ENCODE assay signal across 18 cellular contexts in genomic region chr20:43936371-43936770, GRCh38. TPM values are rescaled to one million over a fixed set of nuclear protein-coding genes. Genes with fewer than 3 reads are reported as not detected.
DNase-seq lines count a peak whose midpoint lies in the region; ATAC-seq, FAIRE-seq and TF ChIP-seq lines count a peak whose summit lies in the region.
"Had no signal": no experiment of that assay in that cellular context is flagged by ENCODE, and none has a peak within 500 bp of the region (broad histone marks: within the 10 kb centered on the region; RNA-seq: fewer than 3 reads in every experiment).

No MANE protein-coding gene starts in this region.

- no peak overlapping the region for H2AK5ac ChIP-seq in H9 (ENCODE audit: insufficient read length, low read length)

- no peak overlapping the region for H4K5ac ChIP-seq in H9 (ENCODE audit: insufficient read length, low read depth, low read length)

- H4K20me1 ChIP-seq in H9 (ENCODE audit: control insufficient read depth, insufficient read depth, insufficient read length), result no peaks in the 10 kb centered on the region

- no peak overlapping the region for H4K91ac ChIP-seq in H9 (ENCODE audit: insufficient read length, low read depth, low read length)

- no peak overlapping the region for H3K4ac ChIP-seq in H9 (ENCODE audit: low read depth, low read length)

- no peak for FAIRE-seq in A549 (lab: Jason Lieb, UNC)
- FAIRE-seq: K562 had no signal

- TF ChIP-seq POLR2A in A549 (IDR thresholded peaks at IDR 0.05; ENCODE audit: low read length), result no peak

- H3K9me3 ChIP-seq in A549, result no peaks in the 10 kb centered on the region
- H3K9me3 ChIP-seq in H9 (ENCODE audit: control insufficient read depth, low read depth, low read length), result no peaks in the 10 kb centered on the region
- no peaks in the 10 kb centered on the region for H3K9me3 ChIP-seq in RWPE2 (ENCODE audit: severe bottlenecking)
- H3K9me3 ChIP-seq: ascending aorta, gastroesophageal sphincter, right atrium auricular region had no signal

- POLR2A ChIA-PET in A549 (lab: Yijun Ruan, JAX), result no interaction called here

- no peak overlapping the region; the same call in 1 of the 2 replicates for H3K14ac ChIP-seq in H9 (ENCODE audit: insufficient read depth, low read length)

- no peak overlapping the region for H2BK15ac ChIP-seq in H9 (ENCODE audit: low read depth, low read length)

- no peaks in the 10 kb centered on the region for H3K36me3 Mint-ChIP-seq in H9 (ENCODE audit: insufficient read depth in 1 of 3, low read depth in 3 of 3)

- 56% methylated on average over 1 of the region's 2 CpGs for WGBS in A549 (ENCODE audit: missing lambda C conversion rate)
- no CpG with 5 or more reads among the region's 2 CpGs for WGBS in H9 (ENCODE audit: extremely low coverage, insufficient read length, low lambda C conversion rate)

- H3K4me3 Mint-ChIP-seq in H9, result no peak overlapping the region
- H3K4me3 Mint-ChIP-seq: endodermal cell had no signal

- TF ChIP-seq RAD21 in A549 (conservative IDR thresholded peaks at IDR 0.05 in 1 of 2, IDR thresholded peaks at IDR 0.05 in 1 of 2), result no peak

- H3K27me3 Mint-ChIP-seq in H9 (ENCODE audit: low read depth), result no peaks in the 10 kb centered on the region; the same call in 1 of the 2 replicates

- no peak overlapping the region for H3K4me2 ChIP-seq in A549
- H3K4me2 ChIP-seq in H9 (ENCODE audit: insufficient read depth, insufficient read length, low read length), result no peak overlapping the region

- TF ChIP-seq CTCF in A549 (IDR thresholded peaks at IDR 0.05) (no peak), H9 (conservative IDR thresholded peaks at IDR 0.05) (no peak), RWPE2 (IDR thresholded peaks at IDR 0.05; ENCODE audit: poor library complexity, severe bottlenecking) (no peak), fibroblast of pulmonary artery (IDR thresholded peaks at IDR 0.05; ENCODE audit: low read length, missing control alignments) (no peak)

- H3K79me2 ChIP-seq in H9 (ENCODE audit: insufficient read depth, low read length), result no peaks in the 10 kb centered on the region

- H3K9ac ChIP-seq in H9 (ENCODE audit: extremely low read depth, insufficient read length, low read length), result no peak overlapping the region

- no peak overlapping the region for H4K8ac ChIP-seq in H9 (replicated peaks; ENCODE audit: insufficient read length, low read depth, low read length)

- H2BK120ac ChIP-seq in H9 (ENCODE audit: low read depth, low read length, poor library complexity, severe bottlenecking), result no peak overlapping the region

- no peak for DNase-seq in A549 (ENCODE audit: low read depth in 1 of 2, low spot score in 1 of 2)
- DNase-seq in H9, result no peak
- DNase-seq in RWPE2 (ENCODE audit: low spot score), result peak; percentile 79
- peak; percentile 49 for DNase-seq in fibroblast of pulmonary artery (ENCODE audit: low read depth)
- DNase-seq in OCI-M2 (lab: John Stamatoyannopoulos, UW; ENCODE audit: unreplicated experiment), result no peak
- no peak for DNase-seq in stimulated activated CD4-positive, alpha-beta T cell treated with anti-CD3 and anti-CD28 coated beads, Interleukin-4, amount 100 ng/mL, for 4 hours
- DNase-seq: activated CD4-positive, alpha-beta T cell treated with anti-CD3 and anti-CD28 coated beads, Interleukin-2, amount 50 U/mL, for 1 hour; activated naive CD4-positive, alpha-beta T cell treated with Interleukin-2 at 50 U/mL for 16 hours; endodermal cell; NCI-H1436; NCI-H226 had no signal

- no peak overlapping the region for H2BK5ac ChIP-seq in H9 (ENCODE audit: insufficient read length, low read length)

- H2AFZ ChIP-seq in H9 (ENCODE audit: low read length), result no peak overlapping the region

- peak overlapping the region; percentile 85 to 90; a peak in 4 of 6 replicates for H3K27ac ChIP-seq in A549
- H3K27ac ChIP-seq in H9 (ENCODE audit: insufficient read length, low read depth, low read length), result no peak overlapping the region
- H3K27ac ChIP-seq in RWPE2 (ENCODE audit: poor library complexity, severe bottlenecking), result no peak overlapping the region
- H3K27ac ChIP-seq: ascending aorta, gastroesophageal sphincter, right atrium auricular region had no signal

- H3K9me3 Mint-ChIP-seq in H9, result no peaks in the 10 kb centered on the region; a peak in 1 of 5 replicates
- H3K9me3 Mint-ChIP-seq: endodermal cell had no signal

- H3T11ph ChIP-seq in H9 (ENCODE audit: low read length), result no peak overlapping the region

- no peak for TF ChIP-seq EP300 in A549 (IDR thresholded peaks at IDR 0.05)

- H3K4me1 Mint-ChIP-seq in H9, result peaks cover 19 to 22% of the 10 kb centered on the region in 2 experiments

- H3K23me2 ChIP-seq in H9 (ENCODE audit: insufficient read length, low read depth, low read length, poor library complexity, severe bottlenecking), result no peaks in the 10 kb centered on the region

- H3K23ac ChIP-seq in H9 (ENCODE audit: insufficient read length, low read depth, low read length), result no peak overlapping the region

- no peak overlapping the region for H3K18ac ChIP-seq in H9 (ENCODE audit: insufficient read length, low read depth, low read length)

- peaks cover 48% of the 10 kb centered on the region for H3K4me1 ChIP-seq in A549
- no peaks in the 10 kb centered on the region for H3K4me1 ChIP-seq in H9 (ENCODE audit: insufficient read depth, low read length)
- peaks cover 37% of the 10 kb centered on the region for H3K4me1 ChIP-seq in RWPE2 (ENCODE audit: insufficient read depth, poor library complexity, severe bottlenecking)

- H3K27ac Mint-ChIP-seq in H9, result peak overlapping the region in 2 of 3 experiments; percentile 52 to 77; a peak in 1 of 7 replicates
- H3K27ac Mint-ChIP-seq: endodermal cell had no signal

- no peaks in the 10 kb centered on the region for H3K79me1 ChIP-seq in H9 (ENCODE audit: insufficient read depth, low read depth, low read length, poor library complexity, severe bottlenecking)

- no peak overlapping the region for H2BK20ac ChIP-seq in H9 (ENCODE audit: low read depth, low read length, poor library complexity, severe bottlenecking)

- no peak overlapping the region for H2BK12ac ChIP-seq in H9 (ENCODE audit: insufficient read length, low read depth, low read length)

- H3K56ac ChIP-seq in H9 (ENCODE audit: insufficient read length, low read depth, low read length), result no peak overlapping the region

- CTCF ChIA-PET in A549 (lab: Yijun Ruan, JAX), result interaction anchor here (1.1 to 2.8 kb wide), 4 partner anchors 16 to 187 kb away, joined by 3 to 10 read pairs (median 5); no protein-coding TSS in a partner anchor

- H3K4me3 ChIP-seq in A549 (no peak overlapping the region), RWPE2 (ENCODE audit: severe bottlenecking) (no peak overlapping the region), fibroblast of pulmonary artery (replicated peaks; ENCODE audit: low read depth, low read length) (no peak overlapping the region)
- H3K4me3 ChIP-seq: gastroesophageal sphincter, K562, right atrium auricular region had no signal

- no peaks in the 10 kb centered on the region for H3K27me3 ChIP-seq in H9 (ENCODE audit: insufficient read depth, low read length)
- H3K27me3 ChIP-seq in RWPE2 (ENCODE audit: insufficient read depth, poor library complexity, severe bottlenecking), result no peaks in the 10 kb centered on the region
- H3K27me3 ChIP-seq: ascending aorta, gastroesophageal sphincter, right atrium auricular region had no signal

- ATAC-seq in A549, result no peak
- no peak for ATAC-seq in RWPE2 (ENCODE audit: low read depth)
- no peak for ATAC-seq in GM19455 (IDR thresholded peaks at IDR 0.05; ENCODE audit: unreplicated experiment)
- no peak for ATAC-seq in HG02763 (IDR thresholded peaks at IDR 0.05; ENCODE audit: unreplicated experiment)
- ATAC-seq: gastroesophageal sphincter, K562, left lobe of liver had no signal

- H3K36me3 ChIP-seq in RWPE2 (ENCODE audit: low read depth), result no peaks in the 10 kb centered on the region
- H3K36me3 ChIP-seq: ascending aorta, gastroesophageal sphincter, right atrium auricular region had no signal

TF ChIP-seq in A549, 52 proteins besides CTCF, POLR2A, EP300 and RAD21 (continues in another document):
- TF ChIP-seq TFCP2L1 (CRISPR knock-in tag; IDR thresholded peaks at IDR 0.05) (no peak), USF2 (IDR thresholded peaks at IDR 0.05) (no peak), RCOR1 (IDR thresholded peaks at IDR 0.05; ENCODE audit: low read depth, low read length) (no peak), HOXB13 (CRISPR knock-in tag; IDR thresholded peaks at IDR 0.05; ENCODE audit: low read depth) (no peak), CHD2 (IDR thresholded peaks at IDR 0.05; ENCODE audit: low read length, partially characterized antibody) (no peak), ZNF302 (CRISPR knock-in tag; IDR thresholded peaks at IDR 0.05) (no peak), HOXB5 (CRISPR knock-in tag; IDR thresholded peaks at IDR 0.05) (no peak), HES2 (IDR thresholded peaks at IDR 0.05) (no peak), NPAS2 (CRISPR knock-in tag; IDR thresholded peaks at IDR 0.05; ENCODE audit: borderline replicate concordance) (no peak), PBX3 (IDR thresholded peaks at IDR 0.05) (no peak)

RNA-seq across cellular contexts. Expression of gene TOX2, which starts 21.7 kb away (rescaled TPM):
- polyA plus RNA-seq in A549 (2011; rRNA removed) (2.5 and 3.4 TPM in 2 replicates), A549 (2017; fragmentation: RNase III; extraction: RNeasy Plus Mini Kit Qiagen cat#74134 plus additional on column Dnase treatment) (4.9 to 7.2 TPM (median 5.3 TPM) in 3 replicates)
- polyA plus RNA-seq in A549 (2012; cell fraction: cytosol; rRNA removed), result 3.6 and 4.5 TPM in 2 replicates
- polyA plus RNA-seq in A549 (2012; cell fraction: nucleus; rRNA removed), result 5.1 and 5.7 TPM in 2 replicates
- polyA minus RNA-seq in A549 (2011; rRNA and poly(A)+ RNA removed), result 1.6 and 3.3 TPM in 2 replicates
- 1.7 and 2.0 TPM in 2 replicates for total RNA-seq in H9 (2021)
- total RNA-seq: K562 had no signal
- polyA plus RNA-seq: K562 had no signal

Comparison
In these comparisons a context has a peak if more than half of its experiments do, and no peak if none do; other contexts are left out.
1. DNase-seq: peak in RWPE2 (single experiment) and fibroblast of pulmonary artery (single experiment); none in A549 (0 of 2), H9 (single experiment), OCI-M2 (single experiment) and stimulated activated CD4-positive, alpha-beta T cell treated with anti-CD3 and anti-CD28 coated beads, Interleukin-4, amount 100 ng/mL, for 4 hours (0 of 2).
2. H3K27ac ChIP-seq: peak in A549 (2 of 2); none in H9 (single experiment) and RWPE2 (single experiment).